Comparison of ENCODE assay signal across 29 cellular contexts in the genomic region with DNA sequence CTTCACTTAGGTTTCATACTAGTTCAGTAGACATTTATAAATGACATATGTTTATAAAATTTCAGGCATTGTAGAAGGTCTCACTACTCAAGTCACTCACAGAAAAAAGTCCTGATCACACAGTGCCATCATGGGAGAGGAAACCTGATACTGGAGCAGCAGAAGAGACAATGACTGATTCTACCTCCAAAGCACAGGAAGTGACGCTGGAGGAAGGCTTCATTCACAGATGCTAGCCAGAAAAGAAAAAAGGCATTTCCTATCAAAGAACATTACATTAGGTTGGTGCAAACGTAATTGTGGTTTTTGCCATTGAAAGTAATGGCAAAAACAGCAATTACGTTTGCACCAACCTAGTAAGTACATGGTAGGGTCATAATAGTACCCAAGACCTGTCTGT.
DNase-seq lines count a peak whose midpoint lies in the region; ATAC-seq, FAIRE-seq and TF ChIP-seq lines count a peak whose summit lies in the region.
"Had no signal": no experiment of that assay in that cellular context is flagged by ENCODE, and none has a peak within 500 bp of the region (broad histone marks: within the 10 kb centered on the region; RNA-seq: fewer than 3 reads in every experiment).

No MANE protein-coding gene starts in this region.

- H3F3A ChIP-seq in Loucy (ENCODE audit: low read depth), result no peaks in the 10 kb centered on the region

- no peaks in the 10 kb centered on the region for H3K9me3 Mint-ChIP-seq in CD4-positive, alpha-beta T cell
- H3K9me3 Mint-ChIP-seq in CD8-positive, alpha-beta T cell, result no peaks in the 10 kb centered on the region
- no peaks in the 10 kb centered on the region for H3K9me3 Mint-ChIP-seq in stimulated activated naive CD8-positive, alpha-beta T cell treated with anti-CD3 and anti-CD28 coated beads, Interleukin-15, amount 100 ng/mL, for 72 hours

- CTCF ChIA-PET in CD4-positive, alpha-beta T cell (lab: Charles Lee), result no interaction called here
- CTCF ChIA-PET in CD8-positive, alpha-beta T cell (lab: Charles Lee), result no interaction called here

- intact Hi-C loops in CD4-positive, alpha-beta T cell (cut with DNase I, micrococcal nuclease), result no loop called here
- intact Hi-C loops in CD8-positive, alpha-beta T cell (cut with DNase I, micrococcal nuclease), result no loop called here

- H3K27me3 Mint-ChIP-seq in CD4-positive, alpha-beta T cell, result no peaks in the 10 kb centered on the region
- no peaks in the 10 kb centered on the region for H3K27me3 Mint-ChIP-seq in CD8-positive, alpha-beta T cell (ENCODE audit: low read depth)
- no peaks in the 10 kb centered on the region for H3K27me3 Mint-ChIP-seq in stimulated activated naive CD8-positive, alpha-beta T cell treated with anti-CD3 and anti-CD28 coated beads, Interleukin-15, amount 100 ng/mL, for 72 hours

- H3K4me1 ChIP-seq in CD8-positive, alpha-beta T cell (ENCODE audit: insufficient read depth, low read length), result no peaks in the 10 kb centered on the region
- peaks cover 12% of the 10 kb centered on the region for H3K4me1 ChIP-seq in Loucy (ENCODE audit: insufficient read depth, low read length, poor library complexity, severe bottlenecking)

- H3K4me2 ChIP-seq in Loucy (ENCODE audit: low read depth, low read length, poor library complexity, severe bottlenecking), result peak overlapping the region; percentile 12

- H4K20me1 ChIP-seq in Loucy (ENCODE audit: insufficient read depth, low read length, poor library complexity, severe bottlenecking), result no peaks in the 10 kb centered on the region

- no peaks in the 10 kb centered on the region for H3K36me3 ChIP-seq in CD8-positive, alpha-beta T cell (ENCODE audit: insufficient read depth, low read length)
- no peaks in the 10 kb centered on the region for H3K36me3 ChIP-seq in Loucy (ENCODE audit: insufficient read depth, low read length)

- FAIRE-seq in HTR-8/SVneo (lab: Jason Lieb, UNC), result no peak
- FAIRE-seq: D721Med, GM12878, H1, HepG2 had no signal

- no peaks in the 10 kb centered on the region for H3K9me3 ChIP-seq in CD4-positive, alpha-beta T cell (ENCODE audit: control insufficient read depth, low read length)
- no peaks in the 10 kb centered on the region for H3K9me3 ChIP-seq in CD8-positive, alpha-beta T cell (ENCODE audit: low read length)
- H3K9me3 ChIP-seq in Loucy (ENCODE audit: insufficient read depth, low read depth, low read length), result no peaks in the 10 kb centered on the region

- peaks cover 7% of the 10 kb centered on the region for H3K4me1 Mint-ChIP-seq in CD4-positive, alpha-beta T cell (ENCODE audit: low read depth)
- no peaks in the 10 kb centered on the region for H3K4me1 Mint-ChIP-seq in CD8-positive, alpha-beta T cell (ENCODE audit: low read depth)
- H3K4me1 Mint-ChIP-seq in stimulated activated naive CD8-positive, alpha-beta T cell treated with anti-CD3 and anti-CD28 coated beads, Interleukin-15, amount 100 ng/mL, for 72 hours, result no peaks in the 10 kb centered on the region

- no peak overlapping the region for H3K9ac ChIP-seq in Loucy (ENCODE audit: low read depth, low read length, poor library complexity, severe bottlenecking)

- ATAC-seq in CD4-positive, alpha-beta T cell (ENCODE audit: poor library complexity), result peak; percentile 90
- peak; percentile 65 for ATAC-seq in CD8-positive, alpha-beta T cell
- no peak for ATAC-seq in stimulated activated naive CD8-positive, alpha-beta T cell treated with anti-CD3 and anti-CD28 coated beads, Interleukin-15, amount 100 ng/mL, for 72 hours
- ATAC-seq: GM12878, HCT116, HepG2, K562, Panc1 had no signal

- peak overlapping the region; percentile 7 for H3K27ac Mint-ChIP-seq in CD4-positive, alpha-beta T cell
- H3K27ac Mint-ChIP-seq in CD8-positive, alpha-beta T cell, result no peak overlapping the region
- no peak overlapping the region for H3K27ac Mint-ChIP-seq in stimulated activated naive CD8-positive, alpha-beta T cell treated with anti-CD3 and anti-CD28 coated beads, Interleukin-15, amount 100 ng/mL, for 72 hours

- no peak for TF ChIP-seq CTCF in CD4-positive, alpha-beta T cell (IDR thresholded peaks at IDR 0.05)
- no peak for TF ChIP-seq CTCF in CD8-positive, alpha-beta T cell (IDR thresholded peaks at IDR 0.05)
- TF ChIP-seq CTCF in Loucy (conservative IDR thresholded peaks at IDR 0.05; ENCODE audit: low read length), result no peak

- no peaks in the 10 kb centered on the region for H3K36me3 Mint-ChIP-seq in CD4-positive, alpha-beta T cell (ENCODE audit: low read depth)
- no peaks in the 10 kb centered on the region for H3K36me3 Mint-ChIP-seq in CD8-positive, alpha-beta T cell

- no peak overlapping the region for H3K4me3 ChIP-seq in CD8-positive, alpha-beta T cell (ENCODE audit: low read depth, low read length)
- no peak overlapping the region for H3K4me3 ChIP-seq in Loucy (ENCODE audit: low read length, poor library complexity, severe bottlenecking)
- H3K4me3 ChIP-seq: GM12878, K562 had no signal

- H2AFZ ChIP-seq in Loucy (ENCODE audit: low read length), result peak overlapping the region; percentile 32; the same call in 1 of the 2 replicates

- no peaks in the 10 kb centered on the region for H3K9me2 ChIP-seq in Loucy (replicated peaks; ENCODE audit: low read depth, low read length)

- no peaks in the 10 kb centered on the region for H3K27me3 ChIP-seq in CD4-positive, alpha-beta T cell (ENCODE audit: control insufficient read depth, insufficient read depth, low read length)
- H3K27me3 ChIP-seq in CD8-positive, alpha-beta T cell (ENCODE audit: insufficient read depth, low read length), result no peaks in the 10 kb centered on the region
- H3K27me3 ChIP-seq in Loucy (ENCODE audit: insufficient read depth, low read length, poor library complexity, severe bottlenecking), result no peaks in the 10 kb centered on the region

- H3K4me3 Mint-ChIP-seq in CD4-positive, alpha-beta T cell, result no peak overlapping the region
- no peak overlapping the region for H3K4me3 Mint-ChIP-seq in CD8-positive, alpha-beta T cell
- H3K4me3 Mint-ChIP-seq in stimulated activated naive CD8-positive, alpha-beta T cell treated with anti-CD3 and anti-CD28 coated beads, Interleukin-15, amount 100 ng/mL, for 72 hours, result no peak overlapping the region

- no peak overlapping the region for H3K27ac ChIP-seq in CD4-positive, alpha-beta T cell (ENCODE audit: low read depth, low read length)
- no peak overlapping the region for H3K27ac ChIP-seq in CD8-positive, alpha-beta T cell (ENCODE audit: low read depth, low read length)
- H3K27ac ChIP-seq: HL-60, RWPE1 had no signal

- H3K79me2 ChIP-seq in Loucy (ENCODE audit: insufficient read depth, low read length), result no peaks in the 10 kb centered on the region

- peak in 1 of 10 experiments; percentile 16 for DNase-seq in CD4-positive, alpha-beta T cell
- no peak for DNase-seq in CD8-positive, alpha-beta T cell
- DNase-seq in left kidney (ENCODE audit: low read depth, low spot score) (peak; percentile 15), kidney tubule cell (ENCODE audit: low spot score) (no peak), HTR-8/SVneo (ENCODE audit: insufficient read length, low spot score) (no peak)
- DNase-seq in stimulated activated naive CD8-positive, alpha-beta T cell treated with anti-CD3 and anti-CD28 coated beads, Interleukin-15, amount 100 ng/mL, for 72 hours, result no peak
- DNase-seq: C1 segment of cervical spinal cord, EL, GDM1, Kasumi-1, MV-4-11, NCI-H1105, NCI-H1436 treated with DMSO at 0.1 percent for 48 hours, NCI-H187 treated with DMSO at 0.1 percent for 48 hours, NCI-H2107, NCI-H226, NCI-H510A, NCI-H69, SHP77 had no signal

- POLR2A ChIA-PET in CD4-positive, alpha-beta T cell (lab: Charles Lee), result no interaction called here
- POLR2A ChIA-PET in CD8-positive, alpha-beta T cell (lab: Charles Lee), result no interaction called here
